Comparison of ENCODE assay signal across 1 cellular context in genomic region chr17:75922963-75923874, GRCh38.
A peak's percentile ranks its signal among the peaks of the same experiment; 100 is the strongest.
TF ChIP-seq lines count a peak whose summit lies in the region.

No MANE protein-coding gene starts in this region.

TF ChIP-seq in HepG2, 621 proteins besides CTCF, POLR2A, EP300 and RAD21 (continues in another document):
- TF ChIP-seq TMF1 (CRISPR knock-in tag; IDR thresholded peaks at IDR 0.05; ENCODE audit: low read depth) (0 out of 2 replicates have a peak, but pooled peaks have one; percentile 4), DNMT1 (CRISPR knock-in tag; IDR thresholded peaks at IDR 0.05) (peak; percentile 22; the same call in 1 of the 2 replicates), ZFAT (CRISPR knock-in tag; conservative IDR thresholded peaks at IDR 0.05) (no peak), KDM5B (CRISPR knock-in tag; IDR thresholded peaks at IDR 0.05; ENCODE audit: borderline replicate concordance) (no peak), SKI (IDR thresholded peaks at IDR 0.05; ENCODE audit: partially characterized antibody) (no peak), CENPBD1 (CRISPR knock-in tag; IDR thresholded peaks at IDR 0.05; ENCODE audit: borderline replicate concordance, low read depth) (no peak), ZC3H4 (CRISPR knock-in tag; IDR thresholded peaks at IDR 0.05; ENCODE audit: borderline replicate concordance) (no peak), ZNF710 (CRISPR knock-in tag; IDR thresholded peaks at IDR 0.05; ENCODE audit: borderline replicate concordance) (0 out of 2 replicates have a peak, but pooled peaks have one; percentile 36), FOSL1 (CRISPR knock-in tag; IDR thresholded peaks at IDR 0.05; ENCODE audit: borderline replicate concordance) (no peak), FOXJ3 (CRISPR knock-in tag; IDR thresholded peaks at IDR 0.05; ENCODE audit: borderline replicate concordance) (no peak), ZNF407 (CRISPR knock-in tag; IDR thresholded peaks at IDR 0.05; ENCODE audit: not compliant biosample characterization) (peak; percentile 27), SNAI1 (CRISPR knock-in tag; IDR thresholded peaks at IDR 0.05; ENCODE audit: borderline replicate concordance) (no peak), ZUFSP (CRISPR knock-in tag; IDR thresholded peaks at IDR 0.05; ENCODE audit: borderline replicate concordance) (no peak), SOX6 (IDR thresholded peaks at IDR 0.05) (no peak), SOX6 (CRISPR knock-in tag; IDR thresholded peaks at IDR 0.05) (0 out of 2 replicates have a peak, but pooled peaks have one; percentile 32), ZHX2 (IDR thresholded peaks at IDR 0.05; ENCODE audit: low read depth) (no peak), ZHX2 (CRISPR knock-in tag; IDR thresholded peaks at IDR 0.05; ENCODE audit: borderline replicate concordance) (no peak), MAX (IDR thresholded peaks at IDR 0.05) (peak; percentile 88), MTERF4 (CRISPR knock-in tag; IDR thresholded peaks at IDR 0.05) (no peak), MXD4 (CRISPR knock-in tag; IDR thresholded peaks at IDR 0.05) (no peak), ZNF142 (CRISPR knock-in tag; IDR thresholded peaks at IDR 0.05) (no peak), ZNF746 (CRISPR knock-in tag; IDR thresholded peaks at IDR 0.05) (no peak), NR2F1 (CRISPR knock-in tag; IDR thresholded peaks at IDR 0.05) (no peak), GABPB1 (CRISPR knock-in tag; IDR thresholded peaks at IDR 0.05) (peak; percentile 16; the same call in 1 of the 2 replicates)
